In the genomic region with DNA sequence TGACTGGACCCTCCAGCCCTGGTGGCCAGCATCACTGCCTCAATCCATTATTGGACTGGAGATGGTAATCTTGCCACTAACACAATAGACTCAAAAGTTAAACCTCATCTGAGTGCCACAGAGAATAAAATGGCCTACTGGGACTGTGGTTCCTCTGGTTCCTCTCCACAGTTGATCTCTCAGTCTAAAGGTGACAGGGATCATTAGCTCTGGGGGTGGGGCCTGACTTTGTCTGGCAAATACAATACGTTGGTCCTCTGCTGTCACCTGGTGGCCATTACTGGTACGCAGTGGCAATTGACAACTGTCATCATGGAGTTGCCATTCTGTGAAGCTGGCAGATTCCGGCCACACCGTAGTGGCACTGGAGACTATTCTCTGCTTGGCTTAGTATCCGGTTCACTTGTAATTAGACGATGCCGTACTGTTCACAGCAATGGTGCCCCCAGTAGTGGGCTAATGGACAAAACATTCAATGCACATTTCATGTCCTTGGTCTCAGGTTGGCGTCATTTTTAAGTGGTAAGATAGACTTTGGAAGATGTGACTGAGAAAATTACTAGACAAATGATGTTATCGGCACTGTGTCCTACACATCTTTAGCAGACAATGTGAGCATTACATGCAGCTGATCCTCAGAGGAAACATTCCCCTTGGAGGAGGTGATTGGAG, we compare ENCODE assay signal across 1 cellular context.
TF ChIP-seq lines count a peak whose summit lies in the region.

No MANE protein-coding gene starts in this region.

TF ChIP-seq in HepG2, 621 proteins besides CTCF, POLR2A, EP300 and RAD21 (continued from another document):
- 0 out of 2 replicates have a peak, but pooled peaks have one; percentile 31 for TF ChIP-seq ARNTL (CRISPR knock-in tag; IDR thresholded peaks at IDR 0.05)
- TF ChIP-seq, protein P1, sequence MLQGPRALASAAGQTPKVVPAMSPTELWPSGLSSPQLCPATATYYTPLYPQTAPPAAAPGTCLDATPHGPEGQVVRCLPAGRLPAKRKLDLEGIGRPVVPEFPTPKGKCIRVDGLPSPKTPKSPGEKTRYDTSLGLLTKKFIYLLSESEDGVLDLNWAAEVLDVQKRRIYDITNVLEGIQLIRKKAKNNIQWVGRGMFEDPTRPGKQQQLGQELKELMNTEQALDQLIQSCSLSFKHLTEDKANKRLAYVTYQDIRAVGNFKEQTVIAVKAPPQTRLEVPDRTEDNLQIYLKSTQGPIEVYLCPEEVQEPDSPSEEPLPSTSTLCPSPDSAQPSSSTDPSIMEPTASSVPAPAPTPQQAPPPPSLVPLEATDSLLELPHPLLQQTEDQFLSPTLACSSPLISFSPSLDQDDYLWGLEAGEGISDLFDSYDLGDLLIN (CRISPR knock-in tag; IDR thresholded peaks at IDR 0.05; ENCODE audit: borderline replicate concordance) = no peak
- no peak for TF ChIP-seq KAT8 (CRISPR knock-in tag; IDR thresholded peaks at IDR 0.05)
- TF ChIP-seq ZSCAN25 (CRISPR knock-in tag; IDR thresholded peaks at IDR 0.05) = no peak
- no peak for TF ChIP-seq ZNF772 (CRISPR knock-in tag; IDR thresholded peaks at IDR 0.05)
- TF ChIP-seq FOXJ3 (CRISPR knock-in tag; IDR thresholded peaks at IDR 0.05; ENCODE audit: borderline replicate concordance) = no peak
- peak; percentile 50; the same call in 1 of the 2 replicates for TF ChIP-seq ZNF644 (CRISPR knock-in tag; IDR thresholded peaks at IDR 0.05; ENCODE audit: low read depth)
- no peak for TF ChIP-seq SOX6 (IDR thresholded peaks at IDR 0.05)
- TF ChIP-seq SOX6 (CRISPR knock-in tag; IDR thresholded peaks at IDR 0.05) = peak; percentile 11; the same call in 1 of the 2 replicates
- no peak for TF ChIP-seq FOXP1 (IDR thresholded peaks at IDR 0.05)
- no peak for TF ChIP-seq FOXP1 (CRISPR knock-in tag; IDR thresholded peaks at IDR 0.05)
- no peak for TF ChIP-seq ZNF432 (CRISPR knock-in tag; IDR thresholded peaks at IDR 0.05; ENCODE audit: borderline replicate concordance)
- TF ChIP-seq, protein P2, sequence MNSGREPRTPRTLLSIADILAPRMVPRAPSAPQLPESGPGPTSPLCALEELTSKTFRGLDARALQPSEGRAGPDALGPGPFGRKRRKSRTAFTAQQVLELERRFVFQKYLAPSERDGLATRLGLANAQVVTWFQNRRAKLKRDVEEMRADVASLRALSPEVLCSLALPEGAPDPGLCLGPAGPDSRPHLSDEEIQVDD (CRISPR knock-in tag; IDR thresholded peaks at IDR 0.05; ENCODE audit: borderline replicate concordance) = no peak
- TF ChIP-seq SP5 (CRISPR knock-in tag; IDR thresholded peaks at IDR 0.05; ENCODE audit: borderline replicate concordance, low read depth) = 0 out of 2 replicates have a peak, but pooled peaks have one; percentile 40
- 0 out of 2 replicates have a peak, but pooled peaks have one; percentile 30 for TF ChIP-seq ERF (CRISPR knock-in tag; IDR thresholded peaks at IDR 0.05)
- TF ChIP-seq, protein P3, sequence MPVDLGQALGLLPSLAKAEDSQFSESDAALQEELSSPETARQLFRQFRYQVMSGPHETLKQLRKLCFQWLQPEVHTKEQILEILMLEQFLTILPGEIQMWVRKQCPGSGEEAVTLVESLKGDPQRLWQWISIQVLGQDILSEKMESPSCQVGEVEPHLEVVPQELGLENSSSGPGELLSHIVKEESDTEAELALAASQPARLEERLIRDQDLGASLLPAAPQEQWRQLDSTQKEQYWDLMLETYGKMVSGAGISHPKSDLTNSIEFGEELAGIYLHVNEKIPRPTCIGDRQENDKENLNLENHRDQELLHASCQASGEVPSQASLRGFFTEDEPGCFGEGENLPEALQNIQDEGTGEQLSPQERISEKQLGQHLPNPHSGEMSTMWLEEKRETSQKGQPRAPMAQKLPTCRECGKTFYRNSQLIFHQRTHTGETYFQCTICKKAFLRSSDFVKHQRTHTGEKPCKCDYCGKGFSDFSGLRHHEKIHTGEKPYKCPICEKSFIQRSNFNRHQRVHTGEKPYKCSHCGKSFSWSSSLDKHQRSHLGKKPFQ (CRISPR knock-in tag; IDR thresholded peaks at IDR 0.05; ENCODE audit: insufficient replicate concordance) = no peak
- TF ChIP-seq HMG20B (CRISPR knock-in tag; conservative IDR thresholded peaks at IDR 0.05) = no peak
- TF ChIP-seq, protein P4, sequence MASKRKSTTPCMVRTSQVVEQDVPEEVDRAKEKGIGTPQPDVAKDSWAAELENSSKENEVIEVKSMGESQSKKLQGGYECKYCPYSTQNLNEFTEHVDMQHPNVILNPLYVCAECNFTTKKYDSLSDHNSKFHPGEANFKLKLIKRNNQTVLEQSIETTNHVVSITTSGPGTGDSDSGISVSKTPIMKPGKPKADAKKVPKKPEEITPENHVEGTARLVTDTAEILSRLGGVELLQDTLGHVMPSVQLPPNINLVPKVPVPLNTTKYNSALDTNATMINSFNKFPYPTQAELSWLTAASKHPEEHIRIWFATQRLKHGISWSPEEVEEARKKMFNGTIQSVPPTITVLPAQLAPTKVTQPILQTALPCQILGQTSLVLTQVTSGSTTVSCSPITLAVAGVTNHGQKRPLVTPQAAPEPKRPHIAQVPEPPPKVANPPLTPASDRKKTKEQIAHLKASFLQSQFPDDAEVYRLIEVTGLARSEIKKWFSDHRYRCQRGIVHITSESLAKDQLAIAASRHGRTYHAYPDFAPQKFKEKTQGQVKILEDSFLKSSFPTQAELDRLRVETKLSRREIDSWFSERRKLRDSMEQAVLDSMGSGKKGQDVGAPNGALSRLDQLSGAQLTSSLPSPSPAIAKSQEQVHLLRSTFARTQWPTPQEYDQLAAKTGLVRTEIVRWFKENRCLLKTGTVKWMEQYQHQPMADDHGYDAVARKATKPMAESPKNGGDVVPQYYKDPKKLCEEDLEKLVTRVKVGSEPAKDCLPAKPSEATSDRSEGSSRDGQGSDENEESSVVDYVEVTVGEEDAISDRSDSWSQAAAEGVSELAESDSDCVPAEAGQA (IDR thresholded peaks at IDR 0.05; ENCODE audit: low read depth) = no peak
- TF ChIP-seq, protein P4 (CRISPR knock-in tag; IDR thresholded peaks at IDR 0.05; ENCODE audit: borderline replicate concordance) = no peak
- TF ChIP-seq, protein P5, sequence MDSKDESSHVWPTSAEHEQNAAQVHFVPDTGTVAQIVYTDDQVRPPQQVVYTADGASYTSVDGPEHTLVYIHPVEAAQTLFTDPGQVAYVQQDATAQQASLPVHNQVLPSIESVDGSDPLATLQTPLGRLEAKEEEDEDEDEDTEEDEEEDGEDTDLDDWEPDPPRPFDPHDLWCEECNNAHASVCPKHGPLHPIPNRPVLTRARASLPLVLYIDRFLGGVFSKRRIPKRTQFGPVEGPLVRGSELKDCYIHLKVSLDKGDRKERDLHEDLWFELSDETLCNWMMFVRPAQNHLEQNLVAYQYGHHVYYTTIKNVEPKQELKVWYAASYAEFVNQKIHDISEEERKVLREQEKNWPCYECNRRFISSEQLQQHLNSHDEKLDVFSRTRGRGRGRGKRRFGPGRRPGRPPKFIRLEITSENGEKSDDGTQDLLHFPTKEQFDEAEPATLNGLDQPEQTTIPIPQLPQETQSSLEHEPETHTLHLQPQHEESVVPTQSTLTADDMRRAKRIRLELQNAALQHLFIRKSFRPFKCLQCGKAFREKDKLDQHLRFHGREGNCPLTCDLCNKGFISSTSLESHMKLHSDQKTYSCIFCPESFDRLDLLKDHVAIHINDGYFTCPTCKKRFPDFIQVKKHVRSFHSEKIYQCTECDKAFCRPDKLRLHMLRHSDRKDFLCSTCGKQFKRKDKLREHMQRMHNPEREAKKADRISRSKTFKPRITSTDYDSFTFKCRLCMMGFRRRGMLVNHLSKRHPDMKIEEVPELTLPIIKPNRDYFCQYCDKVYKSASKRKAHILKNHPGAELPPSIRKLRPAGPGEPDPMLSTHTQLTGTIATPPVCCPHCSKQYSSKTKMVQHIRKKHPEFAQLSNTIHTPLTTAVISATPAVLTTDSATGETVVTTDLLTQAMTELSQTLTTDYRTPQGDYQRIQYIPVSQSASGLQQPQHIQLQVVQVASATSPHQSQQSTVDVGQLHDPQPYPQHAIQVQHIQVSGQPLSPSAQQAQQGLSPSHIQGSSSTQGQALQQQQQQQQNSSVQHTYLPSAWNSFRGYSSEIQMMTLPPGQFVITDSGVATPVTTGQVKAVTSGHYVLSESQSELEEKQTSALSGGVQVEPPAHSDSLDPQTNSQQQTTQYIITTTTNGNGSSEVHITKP (CRISPR knock-in tag; IDR thresholded peaks at IDR 0.05; ENCODE audit: low read depth) = no peak
- TF ChIP-seq HNF4A (CRISPR knock-in tag; IDR thresholded peaks at IDR 0.05) = peak; percentile 51; the same call in 1 of the 2 replicates
- peak; percentile 55; the same call in 1 of the 2 replicates for TF ChIP-seq MIXL1 (CRISPR knock-in tag; IDR thresholded peaks at IDR 0.05)
- TF ChIP-seq XRCC5 (optimal IDR thresholded peaks at IDR 0.05; ENCODE audit: low read length) = peak; percentile 32
- TF ChIP-seq, protein P6, sequence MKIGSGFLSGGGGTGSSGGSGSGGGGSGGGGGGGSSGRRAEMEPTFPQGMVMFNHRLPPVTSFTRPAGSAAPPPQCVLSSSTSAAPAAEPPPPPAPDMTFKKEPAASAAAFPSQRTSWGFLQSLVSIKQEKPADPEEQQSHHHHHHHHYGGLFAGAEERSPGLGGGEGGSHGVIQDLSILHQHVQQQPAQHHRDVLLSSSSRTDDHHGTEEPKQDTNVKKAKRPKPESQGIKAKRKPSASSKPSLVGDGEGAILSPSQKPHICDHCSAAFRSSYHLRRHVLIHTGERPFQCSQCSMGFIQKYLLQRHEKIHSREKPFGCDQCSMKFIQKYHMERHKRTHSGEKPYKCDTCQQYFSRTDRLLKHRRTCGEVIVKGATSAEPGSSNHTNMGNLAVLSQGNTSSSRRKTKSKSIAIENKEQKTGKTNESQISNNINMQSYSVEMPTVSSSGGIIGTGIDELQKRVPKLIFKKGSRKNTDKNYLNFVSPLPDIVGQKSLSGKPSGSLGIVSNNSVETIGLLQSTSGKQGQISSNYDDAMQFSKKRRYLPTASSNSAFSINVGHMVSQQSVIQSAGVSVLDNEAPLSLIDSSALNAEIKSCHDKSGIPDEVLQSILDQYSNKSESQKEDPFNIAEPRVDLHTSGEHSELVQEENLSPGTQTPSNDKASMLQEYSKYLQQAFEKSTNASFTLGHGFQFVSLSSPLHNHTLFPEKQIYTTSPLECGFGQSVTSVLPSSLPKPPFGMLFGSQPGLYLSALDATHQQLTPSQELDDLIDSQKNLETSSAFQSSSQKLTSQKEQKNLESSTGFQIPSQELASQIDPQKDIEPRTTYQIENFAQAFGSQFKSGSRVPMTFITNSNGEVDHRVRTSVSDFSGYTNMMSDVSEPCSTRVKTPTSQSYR (CRISPR knock-in tag; IDR thresholded peaks at IDR 0.05; ENCODE audit: borderline replicate concordance) = peak; percentile 54; the same call in 1 of the 2 replicates
- TF ChIP-seq NFE2L1 (CRISPR knock-in tag; IDR thresholded peaks at IDR 0.05; ENCODE audit: borderline replicate concordance) = no peak
- no peak for TF ChIP-seq U2AF2 (IDR thresholded peaks at IDR 0.05; ENCODE audit: low read depth, low read length)
- TF ChIP-seq, protein P7, sequence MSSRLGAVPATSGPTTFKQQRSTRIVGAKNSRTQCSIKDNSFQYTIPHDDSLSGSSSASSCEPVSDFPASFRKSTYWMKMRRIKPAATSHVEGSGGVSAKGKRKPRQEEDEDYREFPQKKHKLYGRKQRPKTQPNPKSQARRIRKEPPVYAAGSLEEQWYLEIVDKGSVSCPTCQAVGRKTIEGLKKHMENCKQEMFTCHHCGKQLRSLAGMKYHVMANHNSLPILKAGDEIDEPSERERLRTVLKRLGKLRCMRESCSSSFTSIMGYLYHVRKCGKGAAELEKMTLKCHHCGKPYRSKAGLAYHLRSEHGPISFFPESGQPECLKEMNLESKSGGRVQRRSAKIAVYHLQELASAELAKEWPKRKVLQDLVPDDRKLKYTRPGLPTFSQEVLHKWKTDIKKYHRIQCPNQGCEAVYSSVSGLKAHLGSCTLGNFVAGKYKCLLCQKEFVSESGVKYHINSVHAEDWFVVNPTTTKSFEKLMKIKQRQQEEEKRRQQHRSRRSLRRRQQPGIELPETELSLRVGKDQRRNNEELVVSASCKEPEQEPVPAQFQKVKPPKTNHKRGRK (CRISPR knock-in tag; IDR thresholded peaks at IDR 0.05) = no peak
- TF ChIP-seq MTA1 (CRISPR knock-in tag; IDR thresholded peaks at IDR 0.05; ENCODE audit: borderline replicate concordance) = no peak
- no peak for TF ChIP-seq ZNF235 (CRISPR knock-in tag; IDR thresholded peaks at IDR 0.05; ENCODE audit: borderline replicate concordance)
